In the genomic region with DNA sequence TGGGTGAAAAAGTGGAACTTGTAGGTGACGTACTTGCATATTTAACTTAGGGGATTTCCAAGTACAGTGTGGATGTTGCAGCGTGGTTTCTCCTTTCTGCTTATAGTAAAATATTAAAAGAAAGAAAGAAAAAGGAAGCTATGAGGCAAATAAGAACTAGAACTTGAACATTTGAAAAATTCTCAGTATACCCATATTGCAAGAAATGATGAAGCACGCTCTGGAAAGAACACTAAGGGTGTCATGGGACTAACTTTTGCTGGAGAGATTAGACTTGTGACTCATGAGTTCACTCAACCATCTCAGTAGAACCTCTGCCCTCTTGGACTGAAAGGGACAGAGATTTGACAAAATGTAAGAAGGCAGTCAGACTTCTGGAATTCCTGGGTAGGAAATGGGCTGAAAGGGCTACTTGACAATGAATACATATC, we compare ENCODE assay signal across 10 cellular contexts.
DNase-seq lines count a peak whose midpoint lies in the region; ATAC-seq and TF ChIP-seq lines count a peak whose summit lies in the region.
"Had no signal": no experiment of that assay in that cellular context is flagged by ENCODE, and none has a peak within 500 bp of the region (broad histone marks: within the 10 kb centered on the region; RNA-seq: fewer than 3 reads in every experiment).

No MANE protein-coding gene starts in this region.

- no peaks in the 10 kb centered on the region for H3K79me2 ChIP-seq in osteoblast (ENCODE audit: insufficient read depth, low read length)

- no peak for TF ChIP-seq POLR2A in gastroesophageal sphincter (IDR thresholded peaks at IDR 0.05)

- no peak for TF ChIP-seq EP300 in gastroesophageal sphincter (IDR thresholded peaks at IDR 0.05)

- H4K20me1 ChIP-seq in osteoblast (ENCODE audit: insufficient read depth, low read length), result no peaks in the 10 kb centered on the region

- H3K27ac ChIP-seq in osteoblast (ENCODE audit: low read depth, low read length), result no peak overlapping the region
- H3K27ac ChIP-seq in gastroesophageal sphincter, result no peak overlapping the region

- TF ChIP-seq CTCF in osteoblast (IDR thresholded peaks at IDR 0.05; ENCODE audit: extremely low read depth, low read depth, low read length), result no peak
- TF ChIP-seq CTCF in gastroesophageal sphincter (IDR thresholded peaks at IDR 0.05), result no peak

- H3K4me3 ChIP-seq in osteoblast (ENCODE audit: insufficient read depth, low read length) (no peak overlapping the region), gastroesophageal sphincter (no peak overlapping the region)

- WGBS in gastroesophageal sphincter (ENCODE audit: low coverage in 1 of 2), 2 donors, result 76 to 77% methylated on average over 3 of the region's 3 CpGs

- no peak overlapping the region for H2AFZ ChIP-seq in osteoblast (ENCODE audit: low read length)

- no peaks in the 10 kb centered on the region for H3K9me3 ChIP-seq in osteoblast (ENCODE audit: low read depth, low read length)
- no peaks in the 10 kb centered on the region for H3K9me3 ChIP-seq in gastroesophageal sphincter

- no peaks in the 10 kb centered on the region for H3K36me3 ChIP-seq in osteoblast (ENCODE audit: insufficient read depth, low read length)
- no peaks in the 10 kb centered on the region for H3K36me3 ChIP-seq in gastroesophageal sphincter

- H3K4me2 ChIP-seq in osteoblast (ENCODE audit: insufficient read depth, low read length), result no peak overlapping the region

- peak; percentile 88 for ATAC-seq in GM19043 (IDR thresholded peaks at IDR 0.05; ENCODE audit: low read depth, unreplicated experiment)
- peak; percentile 93 for ATAC-seq in HG02870 (IDR thresholded peaks at IDR 0.05; ENCODE audit: unreplicated experiment)
- no peak for ATAC-seq in gastroesophageal sphincter

- H3K4me1 ChIP-seq in osteoblast (ENCODE audit: insufficient read depth, low read length), result no peaks in the 10 kb centered on the region
- no peaks in the 10 kb centered on the region for H3K4me1 ChIP-seq in gastroesophageal sphincter

- DNase-seq in NAMALWA (ENCODE audit: low spot score), result peak; percentile 72
- peak; percentile 53 for DNase-seq in non-pigmented ciliary epithelial cell (ENCODE audit: low read depth)
- DNase-seq in stimulated activated CD4-positive, alpha-beta T cell treated with anti-CD3 and anti-CD28 coated beads, Interleukin-4, amount 100 ng/mL, for 1 hour, result no peak
- no peak for DNase-seq in osteoblast (ENCODE audit: insufficient read length, low spot score, missing footprints)
- DNase-seq in iPS-NIHi7 (ENCODE audit: extremely low spot score), result no peak
- DNase-seq: NCI-H2029 treated with DMSO at 0.1 percent for 48 hours; stimulated activated CD4-positive, alpha-beta T cell treated with anti-CD3 and anti-CD28 coated beads, Interleukin-2, amount 100 ng/mL, for 48 hours had no signal

- H3K27me3 ChIP-seq in osteoblast (ENCODE audit: insufficient read depth, low read length) (no peaks in the 10 kb centered on the region), gastroesophageal sphincter (no peaks in the 10 kb centered on the region)

Comparison
In these comparisons a context has a peak if more than half of its experiments do, and no peak if none do; other contexts are left out.
1. DNase-seq: peak in NAMALWA (single experiment) and non-pigmented ciliary epithelial cell (single experiment); none in stimulated activated CD4-positive, alpha-beta T cell treated with anti-CD3 and anti-CD28 coated beads, Interleukin-4, amount 100 ng/mL, for 1 hour (single experiment), osteoblast (single experiment) and iPS-NIHi7 (single experiment).